Comparison of ENCODE assay signal across 12 cellular contexts in genomic region chr21:41967708-41968107, GRCh38. TPM values are rescaled to one million over a fixed set of nuclear protein-coding genes. Genes with fewer than 3 reads are reported as not detected.
DNase-seq lines count a peak whose midpoint lies in the region; ATAC-seq and TF ChIP-seq lines count a peak whose summit lies in the region.
"Had no signal": no experiment of that assay in that cellular context is flagged by ENCODE, and none has a peak within 500 bp of the region (broad histone marks: within the 10 kb centered on the region; RNA-seq: fewer than 3 reads in every experiment).

No MANE protein-coding gene starts in this region.

- no peaks in the 10 kb centered on the region for H3K36me3 Mint-ChIP-seq in natural killer cell treated with Interleukin-12 subunit alpha and Interleukin-12 subunit beta and Interleukin-15 and Interleukin-18, amount 100 ng/mL, for 72 hours
- H3K36me3 Mint-ChIP-seq in natural killer cell, result no peaks in the 10 kb centered on the region
- H3K36me3 Mint-ChIP-seq in endodermal cell (ENCODE audit: low read depth), result no peaks in the 10 kb centered on the region
- H3K36me3 Mint-ChIP-seq: CD8-positive, alpha-beta T cell had no signal

- H3K27ac ChIP-seq in endodermal cell (ENCODE audit: low read depth, low read length) (no peak overlapping the region), osteoblast (ENCODE audit: low read depth, low read length) (no peak overlapping the region)

- H2AFZ ChIP-seq in osteoblast (ENCODE audit: low read length), result no peak overlapping the region

- H3K36me3 ChIP-seq in endodermal cell (ENCODE audit: control insufficient read depth, insufficient read depth, low read length), result no peaks in the 10 kb centered on the region
- no peaks in the 10 kb centered on the region for H3K36me3 ChIP-seq in osteoblast (ENCODE audit: insufficient read depth, low read length)

- no peaks in the 10 kb centered on the region for H3K9me3 Mint-ChIP-seq in natural killer cell treated with Interleukin-12 subunit alpha and Interleukin-12 subunit beta and Interleukin-15 and Interleukin-18, amount 100 ng/mL, for 72 hours
- H3K9me3 Mint-ChIP-seq in natural killer cell (no peaks in the 10 kb centered on the region), endodermal cell (peaks cover 1% of the 10 kb centered on the region)
- H3K9me3 Mint-ChIP-seq: CD8-positive, alpha-beta T cell had no signal

- TF ChIP-seq CTCF in natural killer cell (IDR thresholded peaks at IDR 0.05) (no peak), endodermal cell (conservative IDR thresholded peaks at IDR 0.05) (no peak), osteoblast (IDR thresholded peaks at IDR 0.05; ENCODE audit: extremely low read depth, low read depth, low read length) (no peak)

- no peak overlapping the region for H3K4me3 ChIP-seq in endodermal cell (ENCODE audit: low read length)
- H3K4me3 ChIP-seq in osteoblast (ENCODE audit: insufficient read depth, low read length), result no peak overlapping the region
- H3K4me3 ChIP-seq: K562 had no signal

- 85% methylated on average over 4 of the region's 4 CpGs; no CpG with 5 or more reads in 1 of the 2 experiments for whole genome bisulfite sequencing in endodermal cell (ENCODE audit: insufficient coverage in 1 of 2, insufficient read length in 1 of 2), 2 experiments

- no peak overlapping the region for H3K9ac ChIP-seq in endodermal cell (ENCODE audit: extremely low read depth, low read length, poor library complexity, severe bottlenecking)

- H4K20me1 ChIP-seq in osteoblast (ENCODE audit: insufficient read depth, low read length), result no peaks in the 10 kb centered on the region

- H3K27me3 ChIP-seq in endodermal cell (ENCODE audit: control insufficient read depth, insufficient read depth, low read length, poor library complexity, severe bottlenecking) (no peaks in the 10 kb centered on the region), osteoblast (ENCODE audit: insufficient read depth, low read length) (peaks cover 15% of the 10 kb centered on the region)

- H3K4me2 ChIP-seq in osteoblast (ENCODE audit: insufficient read depth, low read length), result no peak overlapping the region

- no peak overlapping the region for H3K27ac Mint-ChIP-seq in natural killer cell treated with Interleukin-12 subunit alpha and Interleukin-12 subunit beta and Interleukin-15 and Interleukin-18, amount 100 ng/mL, for 72 hours
- H3K27ac Mint-ChIP-seq in natural killer cell, result no peak overlapping the region
- H3K27ac Mint-ChIP-seq in endodermal cell, result peak overlapping the region; percentile 40
- H3K27ac Mint-ChIP-seq: CD8-positive, alpha-beta T cell had no signal

- intact Hi-C loops in natural killer cell (cut with micrococcal nuclease), result no loop called here

- no peaks in the 10 kb centered on the region for H3K4me1 Mint-ChIP-seq in natural killer cell treated with Interleukin-12 subunit alpha and Interleukin-12 subunit beta and Interleukin-15 and Interleukin-18, amount 100 ng/mL, for 72 hours (ENCODE audit: low read depth in 2 of 2)
- no peaks in the 10 kb centered on the region for H3K4me1 Mint-ChIP-seq in natural killer cell
- H3K4me1 Mint-ChIP-seq in endodermal cell, result peaks cover 19% of the 10 kb centered on the region

- peak; percentile 22 for DNase-seq in natural killer cell treated with Interleukin-12 subunit alpha and Interleukin-12 subunit beta and Interleukin-15 and Interleukin-18, amount 100 ng/mL, for 72 hours (ENCODE audit: low spot score)
- no peak for DNase-seq in natural killer cell
- DNase-seq in endodermal cell, result peak; percentile 54
- peak; percentile 34 for DNase-seq in osteoblast (ENCODE audit: insufficient read length, low spot score, missing footprints)
- no peak for DNase-seq in AG08395 (ENCODE audit: low spot score)
- no peak for DNase-seq in activated CD4-positive, alpha-beta T cell treated with anti-CD3 and anti-CD28 coated beads, Interleukin-2, amount 50 U/mL, for 4 hours
- DNase-seq in amygdala (lab: John Stamatoyannopoulos, UW), result no peak
- DNase-seq: DND-41; GDM1; NK-92 treated with Interleukin-12 subunit alpha and Interleukin-12 subunit beta, amount 100 ng/mL, for 24 hours had no signal

- ATAC-seq in natural killer cell treated with Interleukin-12 subunit alpha and Interleukin-12 subunit beta and Interleukin-15 and Interleukin-18, amount 100 ng/mL, for 72 hours, result no peak
- no peak for ATAC-seq in natural killer cell
- ATAC-seq: CD8-positive, alpha-beta T cell; K562 had no signal

- peaks cover 0 to 6% of the 10 kb centered on the region in 2 donors for H3K27me3 Mint-ChIP-seq in natural killer cell treated with Interleukin-12 subunit alpha and Interleukin-12 subunit beta and Interleukin-15 and Interleukin-18, amount 100 ng/mL, for 72 hours
- peaks cover 0 to 12% of the 10 kb centered on the region in 2 donors for H3K27me3 Mint-ChIP-seq in natural killer cell (ENCODE audit: low read depth in 2 of 2)
- peaks cover 3% of the 10 kb centered on the region for H3K27me3 Mint-ChIP-seq in endodermal cell (ENCODE audit: insufficient read depth)

- no peaks in the 10 kb centered on the region for H3K79me2 ChIP-seq in osteoblast (ENCODE audit: insufficient read depth, low read length)

- H3K4me1 ChIP-seq in endodermal cell (ENCODE audit: control insufficient read depth, insufficient read depth, low read length) (peaks cover 3% of the 10 kb centered on the region), osteoblast (ENCODE audit: insufficient read depth, low read length) (peaks cover 10% of the 10 kb centered on the region)

- no peak overlapping the region for H3K4me3 Mint-ChIP-seq in natural killer cell treated with Interleukin-12 subunit alpha and Interleukin-12 subunit beta and Interleukin-15 and Interleukin-18, amount 100 ng/mL, for 72 hours
- no peak overlapping the region for H3K4me3 Mint-ChIP-seq in natural killer cell
- no peak overlapping the region for H3K4me3 Mint-ChIP-seq in endodermal cell
- H3K4me3 Mint-ChIP-seq: CD8-positive, alpha-beta T cell had no signal

- H3K9me3 ChIP-seq in endodermal cell (ENCODE audit: control insufficient read depth, low read length) (no peaks in the 10 kb centered on the region), osteoblast (ENCODE audit: low read depth, low read length) (no peaks in the 10 kb centered on the region)

RNA-seq across cellular contexts. Expression of gene C2CD2, which starts 13.9 kb away (rescaled TPM):
- 1 to 10 TPM; 1.4 to 2.2 TPM for total RNA-seq in natural killer cell treated with Interleukin-12 subunit alpha and Interleukin-12 subunit beta and Interleukin-15 and Interleukin-18, amount 100 ng/mL, for 72 hours
- total RNA-seq in natural killer cell (10 to 100 TPM in 1 of 3 donors, 1 to 10 TPM in 2; 2.1 to 10.1 (median 8.9) TPM), endodermal cell (10 to 100 TPM; 26.3 to 28.7 TPM), osteoblast (33.9 and 40.9 TPM in 2 replicates)
- polyA plus RNA-seq in endodermal cell (2013, experiment 1 of 2), result 8.9 TPM
- 7.2 TPM for polyA plus RNA-seq in endodermal cell (2013, experiment 2 of 2)

RNA-seq across cellular contexts. Expression of gene ZBTB21, which starts 42.5 kb away (rescaled TPM):
- 10 to 100 TPM; 13.0 to 20.4 TPM for total RNA-seq in natural killer cell treated with Interleukin-12 subunit alpha and Interleukin-12 subunit beta and Interleukin-15 and Interleukin-18, amount 100 ng/mL, for 72 hours
- total RNA-seq in natural killer cell (100 to 1,000 TPM in 2 of 3 donors, 10 to 100 TPM in 1; 78.2 to 113 (median 100) TPM), endodermal cell (10 to 100 TPM; 17.3 to 23.1 TPM), osteoblast (12.7 and 13.8 TPM in 2 replicates)
- 14.0 TPM for polyA plus RNA-seq in endodermal cell (2013, experiment 1 of 2)
- polyA plus RNA-seq in endodermal cell (2013, experiment 2 of 2), result 14.4 TPM

Comparison
In these comparisons a context has a peak if more than half of its experiments do, and no peak if none do; other contexts are left out.
1. DNase-seq: peak in natural killer cell treated with Interleukin-12 subunit alpha and Interleukin-12 subunit beta and Interleukin-15 and Interleukin-18, amount 100 ng/mL, for 72 hours (single experiment), endodermal cell (single experiment) and osteoblast (single experiment); none in natural killer cell (single experiment), AG08395 (single experiment), activated CD4-positive, alpha-beta T cell treated with anti-CD3 and anti-CD28 coated beads, Interleukin-2, amount 50 U/mL, for 4 hours (0 of 2) and amygdala (0 of 56).